1 cellular context compared by ENCODE assay signal in the genomic region with DNA sequence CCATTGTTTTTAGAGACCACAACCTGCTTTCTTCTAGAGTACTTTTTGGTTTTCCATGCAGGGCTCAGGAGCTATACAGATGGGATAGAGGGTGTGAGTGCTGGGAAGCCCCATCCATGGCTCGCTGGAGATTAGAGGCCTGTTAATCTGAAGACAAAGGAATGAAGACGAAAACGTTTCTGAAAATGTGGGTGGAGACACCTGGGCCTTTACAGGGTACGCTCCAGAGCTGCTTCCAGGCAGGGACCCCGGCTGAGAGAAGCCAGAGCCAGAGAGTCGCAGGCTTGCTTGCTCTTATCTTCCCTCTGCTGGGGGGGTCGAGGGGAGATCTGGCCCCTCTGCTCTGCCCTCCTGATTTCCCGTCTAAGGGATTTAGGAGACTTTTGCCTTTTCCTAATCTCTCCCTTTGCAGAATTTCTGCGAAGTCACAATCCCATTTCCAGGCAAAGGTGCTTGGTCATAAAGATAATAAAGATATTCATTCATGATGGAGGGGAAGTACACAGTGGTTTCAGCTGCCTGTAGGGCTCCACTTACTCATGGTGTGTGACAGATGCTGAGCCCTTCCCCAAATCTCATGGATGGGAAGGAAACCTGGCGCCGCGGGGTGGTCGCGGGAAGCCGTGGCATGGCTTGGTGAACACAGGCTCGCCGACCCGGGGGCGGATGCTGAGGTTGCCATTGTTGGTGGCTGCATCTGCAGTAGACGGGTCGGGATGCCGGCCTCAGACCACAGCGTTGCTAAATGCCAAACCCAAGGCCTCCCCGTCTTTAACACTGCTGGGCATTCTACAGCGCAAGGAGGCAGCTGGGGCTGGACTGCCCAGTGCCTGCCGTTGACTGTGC.
TF ChIP-seq lines count a peak whose summit lies in the region.

No MANE protein-coding gene starts in this region.

TF ChIP-seq in IMR-90, 13 proteins besides CTCF, POLR2A, EP300 and RAD21:
- TF ChIP-seq, protein P1, sequence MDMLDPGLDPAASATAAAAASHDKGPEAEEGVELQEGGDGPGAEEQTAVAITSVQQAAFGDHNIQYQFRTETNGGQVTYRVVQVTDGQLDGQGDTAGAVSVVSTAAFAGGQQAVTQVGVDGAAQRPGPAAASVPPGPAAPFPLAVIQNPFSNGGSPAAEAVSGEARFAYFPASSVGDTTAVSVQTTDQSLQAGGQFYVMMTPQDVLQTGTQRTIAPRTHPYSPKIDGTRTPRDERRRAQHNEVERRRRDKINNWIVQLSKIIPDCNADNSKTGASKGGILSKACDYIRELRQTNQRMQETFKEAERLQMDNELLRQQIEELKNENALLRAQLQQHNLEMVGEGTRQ (IDR thresholded peaks at IDR 0.05; ENCODE audit: low read depth, low read length), result no peak
- no peak for TF ChIP-seq CHD1 (IDR thresholded peaks at IDR 0.05; ENCODE audit: low read depth, low read length)
- no peak for TF ChIP-seq NFE2L2 (IDR thresholded peaks at IDR 0.05; ENCODE audit: low read depth, low read length)
- no peak for TF ChIP-seq MAZ (IDR thresholded peaks at IDR 0.05; ENCODE audit: borderline replicate concordance, low read depth, low read length)
- no peak for TF ChIP-seq FOS (IDR thresholded peaks at IDR 0.05; ENCODE audit: low read depth, low read length)
